Comparison of ENCODE assay signal across 8 cellular contexts in the genomic region with DNA sequence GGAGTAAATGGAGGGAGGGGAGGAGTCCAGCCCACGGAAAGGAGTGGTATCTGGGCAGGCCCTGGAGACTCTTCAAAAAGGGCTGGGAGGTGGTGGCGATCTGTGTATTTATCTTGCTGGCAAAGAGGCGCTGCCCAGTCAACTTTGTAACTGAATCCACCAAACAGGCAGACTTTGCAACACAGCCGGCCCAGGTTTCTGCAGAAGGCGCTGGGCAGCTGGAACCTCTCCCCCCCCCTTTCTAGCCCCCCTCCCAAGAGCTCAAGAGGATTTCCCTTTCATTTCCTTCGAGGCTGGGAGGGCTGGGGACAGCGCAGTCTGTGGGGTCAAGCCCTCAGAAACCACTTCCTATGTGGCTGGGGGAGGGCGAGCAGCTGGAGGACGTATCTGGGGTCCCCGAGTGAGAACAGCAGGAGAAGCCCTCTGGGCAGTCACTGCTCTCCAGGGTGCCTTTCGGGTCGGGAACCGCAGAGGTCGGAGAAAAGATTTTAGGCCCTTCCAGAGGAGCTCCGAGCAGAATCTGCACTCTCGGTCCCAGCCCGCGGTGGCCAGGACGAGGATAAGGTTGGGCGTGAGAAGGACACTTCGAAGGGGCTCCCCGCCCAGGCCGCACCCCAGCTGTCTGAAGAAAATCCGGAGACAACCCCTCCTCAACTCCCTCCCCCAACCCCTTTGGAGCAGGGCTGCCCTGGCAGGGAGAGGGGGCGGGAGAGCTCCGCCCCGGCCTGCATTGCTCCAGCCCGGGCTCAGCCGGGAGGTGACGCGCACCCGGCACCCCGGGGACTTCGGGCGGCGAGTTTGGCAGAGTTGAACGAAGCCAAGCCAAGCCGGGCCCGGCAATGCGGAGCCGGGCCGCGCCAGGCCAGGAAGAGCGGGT. TPM values are rescaled to one million over a fixed set of nuclear protein-coding genes. Genes with fewer than 3 reads are reported as not detected.
DNase-seq lines count a peak whose midpoint lies in the region; ATAC-seq and TF ChIP-seq lines count a peak whose summit lies in the region.

No MANE protein-coding gene starts in this region.

- H3K27ac ChIP-seq in HL-60 (replicated peaks) (no peak overlapping the region; the same call in 1 of the 2 replicates), SU-DHL-6 (ENCODE audit: low read depth, low read length) (no peak overlapping the region), ascending aorta (peak overlapping the region; percentile 94 to 99), hepatocyte (peak overlapping the region; percentile 77)

- H3K4me2 ChIP-seq in SU-DHL-6 (ENCODE audit: low read depth, low read length, poor library complexity, severe bottlenecking) (peak overlapping the region; percentile 81), hepatocyte (peak overlapping the region; percentile 85)

- ATAC-seq in GM19452 (IDR thresholded peaks at IDR 0.05; ENCODE audit: unreplicated experiment) (peak; percentile 25), sciatic nerve (peak; percentile 57)

- H4K20me1 ChIP-seq in SU-DHL-6 (ENCODE audit: low read depth, low read length) (no peaks in the 10 kb centered on the region), hepatocyte (ENCODE audit: insufficient read depth, poor library complexity, severe bottlenecking) (peaks cover 44% of the 10 kb centered on the region)

- H3K4me3 ChIP-seq in HL-60 (replicated peaks; ENCODE audit: insufficient read depth, low read length) (peak overlapping the region; percentile 63), SU-DHL-6 (ENCODE audit: insufficient read depth, low read length, poor library complexity, severe bottlenecking) (peak overlapping the region; percentile 59), ascending aorta (peak overlapping the region; percentile 93 to 95), hepatocyte (peak overlapping the region; percentile 80)

- H3K9ac ChIP-seq in SU-DHL-6 (ENCODE audit: low read length): peak overlapping the region; percentile 41

- H3K79me2 ChIP-seq in SU-DHL-6 (ENCODE audit: insufficient read depth, low read length) (no peaks in the 10 kb centered on the region), hepatocyte (peaks cover 57% of the 10 kb centered on the region)

- H3K9me2 ChIP-seq in SU-DHL-6 (replicated peaks; ENCODE audit: insufficient read depth, low read length) (no peaks in the 10 kb centered on the region), hepatocyte (replicated peaks; ENCODE audit: insufficient read depth) (no peaks in the 10 kb centered on the region)

- H3K36me3 ChIP-seq in SU-DHL-6 (ENCODE audit: low read length) (no peaks in the 10 kb centered on the region), ascending aorta (no peaks in the 10 kb centered on the region), hepatocyte (replicated peaks; ENCODE audit: insufficient read depth, low read depth) (no peaks in the 10 kb centered on the region)

- H3K4me1 ChIP-seq in ascending aorta (peaks cover 10 to 43% of the 10 kb centered on the region in 2 donors), hepatocyte (ENCODE audit: insufficient read depth) (peaks cover 23% of the 10 kb centered on the region)

- H2AFZ ChIP-seq in SU-DHL-6 (ENCODE audit: low read depth, low read length, severe bottlenecking): peak overlapping the region; percentile 4
- H2AFZ ChIP-seq in hepatocyte: peak overlapping the region; percentile 20

- H3K9me3 ChIP-seq in SU-DHL-6 (ENCODE audit: insufficient read depth, low read length): no peaks in the 10 kb centered on the region
- H3K9me3 ChIP-seq in ascending aorta: no peaks in the 10 kb centered on the region
- H3K9me3 ChIP-seq in hepatocyte (ENCODE audit: low read depth): no peaks in the 10 kb centered on the region

- H3K27me3 ChIP-seq in HL-60 (ENCODE audit: insufficient read depth, poor library complexity, severe bottlenecking) (peaks cover 3% of the 10 kb centered on the region), SU-DHL-6 (ENCODE audit: low read length) (no peaks in the 10 kb centered on the region), ascending aorta (no peaks in the 10 kb centered on the region), hepatocyte (no peaks in the 10 kb centered on the region)

- H3F3A ChIP-seq in SU-DHL-6 (ENCODE audit: insufficient read depth): no peaks in the 10 kb centered on the region

- TF ChIP-seq CTCF in HL-60 (IDR thresholded peaks at IDR 0.05; ENCODE audit: insufficient read depth, low read length) (no peak), SU-DHL-6 (IDR thresholded peaks at IDR 0.05; ENCODE audit: insufficient read depth, low read length, poor library complexity, severe bottlenecking) (no peak), ascending aorta (IDR thresholded peaks at IDR 0.05) (no peak), hepatocyte (IDR thresholded peaks at IDR 0.05; ENCODE audit: poor library complexity) (no peak)

- peak; percentile 69 for DNase-seq in CD1c-positive myeloid dendritic cell (ENCODE audit: extremely low spot score)
- peak in 1 of 2 experiments; percentile 54 for DNase-seq in HL-60 (ENCODE audit: low read depth in 1 of 2, low spot score in 1 of 2)
- DNase-seq in ascending aorta (ENCODE audit: low spot score in 2 of 2): peak in 1 of 2 donors; percentile 91
- peak; percentile 77 for DNase-seq in hepatocyte (ENCODE audit: low spot score)
- peak; percentile 83 for DNase-seq in sciatic nerve (ENCODE audit: low spot score)
- no peak for DNase-seq in SK-N-DZ (ENCODE audit: low spot score)

- 1% methylated on average over 39 of the region's 44 CpGs for WGBS in hepatocyte (ENCODE audit: low lambda C conversion rate, missing lambda C conversion rate)

- intact Hi-C loops in ascending aorta (cut with DNase I): loop anchor here (1.0 to 10.0 kb wide), 5 partner anchors 22 to 472 kb away; no protein-coding TSS in a partner anchor
- intact Hi-C loops in sciatic nerve (cut with DNase I): loop anchor here (5.0 kb wide), 1 partner anchor 37 kb away; no protein-coding TSS in a partner anchor

RNA-seq across cellular contexts. Expression of a gene that starts 0.9 kb away (rescaled TPM):
- total RNA-seq in ascending aorta (180 TPM), hepatocyte (18.3 and 20.1 TPM in 2 replicates), sciatic nerve (150 TPM)
- 14.5 and 20.6 TPM in 2 replicates for polyA plus RNA-seq in hepatocyte
- 1.1 and 2.0 TPM in 2 replicates for polyA plus RNA-seq in SK-N-DZ (2014; cell fraction: cytosol; rRNA removed)
- 0.60 and 0.84 TPM in 2 replicates for polyA plus RNA-seq in SK-N-DZ (2014; cell fraction: nucleus; rRNA removed)

Comparison
In these comparisons a context has a peak if more than half of its experiments do, and no peak if none do; other contexts are left out.
1. H3K27ac ChIP-seq: peak in ascending aorta (2 of 2) and hepatocyte (single experiment); none in HL-60 (single experiment) and SU-DHL-6 (single experiment).
2. Peak in every context shown above with its lines, with median percentiles within 50 percentile points of each other: H3K4me3 ChIP-seq.